16 cellular contexts compared by ENCODE assay signal in genomic region chr9:8651830-8652229, GRCh38.
"Had no signal": no experiment of that assay in that cellular context is flagged by ENCODE, and none has a peak within 500 bp of the region (broad histone marks: within the 10 kb centered on the region; RNA-seq: fewer than 3 reads in every experiment).

No MANE protein-coding gene starts in this region.

- H3K4me3 Mint-ChIP-seq: activated CD4-positive, alpha-beta memory T cell treated with anti-CD3 and anti-CD28 coated beads, Interleukin-2, amount 10 ng/mL, durations not matched to agents 7 days and 5 days; activated naive CD8-positive, alpha-beta T cell treated with anti-CD3 and anti-CD28 coated beads, Interleukin-2, amount 10 ng/mL, durations not matched to agents 7 days and 5 days; effector memory CD8-positive, alpha-beta T cell; immature natural killer cell; naive thymus-derived CD8-positive, alpha-beta T cell had no signal

- H3K9me3 Mint-ChIP-seq: activated CD4-positive, alpha-beta memory T cell treated with anti-CD3 and anti-CD28 coated beads, Interleukin-2, amount 10 ng/mL, durations not matched to agents 7 days and 5 days; activated naive CD8-positive, alpha-beta T cell treated with anti-CD3 and anti-CD28 coated beads, Interleukin-2, amount 10 ng/mL, durations not matched to agents 7 days and 5 days; effector memory CD8-positive, alpha-beta T cell; naive thymus-derived CD8-positive, alpha-beta T cell had no signal

- FAIRE-seq: bronchial epithelial cell, pancreas had no signal

- H3K4me1 Mint-ChIP-seq: activated CD4-positive, alpha-beta memory T cell treated with anti-CD3 and anti-CD28 coated beads, Interleukin-2, amount 10 ng/mL, durations not matched to agents 7 days and 5 days; activated naive CD8-positive, alpha-beta T cell treated with anti-CD3 and anti-CD28 coated beads, Interleukin-2, amount 10 ng/mL, durations not matched to agents 7 days and 5 days; immature natural killer cell had no signal

- H3K4me3 ChIP-seq: lower lobe of right lung, pancreas, stomach, tibial artery, uterus had no signal

- H3K36me3 ChIP-seq: lower lobe of right lung, pancreas, stomach, tibial artery, uterus had no signal

- H3K27me3 Mint-ChIP-seq: activated CD4-positive, alpha-beta memory T cell treated with anti-CD3 and anti-CD28 coated beads, Interleukin-2, amount 10 ng/mL, durations not matched to agents 7 days and 5 days; effector memory CD8-positive, alpha-beta T cell had no signal

- H3K27ac Mint-ChIP-seq: activated CD4-positive, alpha-beta memory T cell treated with anti-CD3 and anti-CD28 coated beads, Interleukin-2, amount 10 ng/mL, durations not matched to agents 7 days and 5 days; activated naive CD8-positive, alpha-beta T cell treated with anti-CD3 and anti-CD28 coated beads, Interleukin-2, amount 10 ng/mL, durations not matched to agents 7 days and 5 days; effector memory CD8-positive, alpha-beta T cell; immature natural killer cell; naive thymus-derived CD8-positive, alpha-beta T cell had no signal

- DNase-seq: activated CD4-positive, alpha-beta memory T cell treated with anti-CD3 and anti-CD28 coated beads, Interleukin-2, amount 10 ng/mL, durations not matched to agents 7 days and 5 days; activated gamma-delta T cell treated with Interleukin-2 at 50 U/mL for 16 hours; activated naive CD8-positive, alpha-beta T cell treated with anti-CD3 and anti-CD28 coated beads, Interleukin-2, amount 10 ng/mL, durations not matched to agents 7 days and 5 days; activated T-cell treated with anti-CD3 and anti-CD28 coated beads, Interleukin-2, amount 50 U/mL, for 48 hours; effector memory CD8-positive, alpha-beta T cell; erythroblast; immature natural killer cell; lower lobe of right lung; naive thymus-derived CD8-positive, alpha-beta T cell; pancreas; stomach; T1000; tibial artery; uterus had no signal

- H3K4me1 ChIP-seq: pancreas, uterus had no signal

- H3K27me3 ChIP-seq: pancreas, stomach, tibial artery, uterus had no signal

- H3K9me3 ChIP-seq: lower lobe of right lung, pancreas, stomach, tibial artery, uterus had no signal

- H3K36me3 Mint-ChIP-seq: activated naive CD8-positive, alpha-beta T cell treated with anti-CD3 and anti-CD28 coated beads, Interleukin-2, amount 10 ng/mL, durations not matched to agents 7 days and 5 days; immature natural killer cell; naive thymus-derived CD8-positive, alpha-beta T cell had no signal

- H3K27ac ChIP-seq: lower lobe of right lung, pancreas, stomach, tibial artery, uterus, VCaP had no signal

- ATAC-seq: effector memory CD8-positive, alpha-beta T cell; lower lobe of right lung; naive thymus-derived CD8-positive, alpha-beta T cell; pancreas had no signal
